In genomic region chr22:23539135-23539838, GRCh38 we compare ENCODE assay signal across 8 cellular contexts. TPM values are rescaled to one million over a fixed set of nuclear protein-coding genes. Genes with fewer than 3 reads are reported as not detected.
DNase-seq lines count a peak whose midpoint lies in the region; ATAC-seq and TF ChIP-seq lines count a peak whose summit lies in the region.

No MANE protein-coding gene starts in this region.

- TF ChIP-seq CTCF in GM12865 (IDR thresholded peaks at IDR 0.05; ENCODE audit: insufficient read depth, low read depth, low read length, missing control alignments) (peak; percentile 88), epithelial cell of esophagus (IDR thresholded peaks at IDR 0.05; ENCODE audit: insufficient read depth, low read depth, low read length, missing control alignments) (peak; percentile 79)

- H3K4me3 ChIP-seq in GM12865 (ENCODE audit: low read depth, low read length) (no peak overlapping the region), epithelial cell of esophagus (ENCODE audit: low read length) (no peak overlapping the region)

- DNase-seq in GM12865 (ENCODE audit: low read depth) = peak; percentile 87
- DNase-seq in HT-29 (ENCODE audit: low spot score) = peak; percentile 85
- DNase-seq in NOMO-1 treated with DMSO at 0.1 percent for 48 hours (lab: John Stamatoyannopoulos, UW; ENCODE audit: unreplicated experiment) = peak; percentile 80
- DNase-seq in activated CD8-positive, alpha-beta memory T cell treated with anti-CD3 and anti-CD28 coated beads, Interleukin-2, amount 50 U/mL, for 24 hours (ENCODE audit: extremely low read depth) = peak; percentile 44
- peak; percentile 75 for DNase-seq in epithelial cell of esophagus (ENCODE audit: low read depth)
- DNase-seq in myocyte (ENCODE audit: low read depth) = peak; percentile 77
- peak; percentile 81 for DNase-seq in stimulated activated CD8-positive, alpha-beta memory T cell treated with anti-CD3 and anti-CD28 coated beads, Interleukin-4, amount 100 ng/mL, for 48 hours

- ATAC-seq in GM18511 (IDR thresholded peaks at IDR 0.05; ENCODE audit: unreplicated experiment) = no peak

RNA-seq across cellular contexts. Expression of gene IGLL1, which starts 40.8 kb away (rescaled TPM):
- total RNA-seq in HT-29 (2014; rRNA removed; shearing (Covaris generic)) = not detected in 2 replicates
- total RNA-seq in myocyte = 0.88 TPM in 1 of 2 replicates, not detected in the other
- not detected for polyA plus RNA-seq in myocyte (2012)
